8 cellular contexts compared by ENCODE assay signal in the genomic region with DNA sequence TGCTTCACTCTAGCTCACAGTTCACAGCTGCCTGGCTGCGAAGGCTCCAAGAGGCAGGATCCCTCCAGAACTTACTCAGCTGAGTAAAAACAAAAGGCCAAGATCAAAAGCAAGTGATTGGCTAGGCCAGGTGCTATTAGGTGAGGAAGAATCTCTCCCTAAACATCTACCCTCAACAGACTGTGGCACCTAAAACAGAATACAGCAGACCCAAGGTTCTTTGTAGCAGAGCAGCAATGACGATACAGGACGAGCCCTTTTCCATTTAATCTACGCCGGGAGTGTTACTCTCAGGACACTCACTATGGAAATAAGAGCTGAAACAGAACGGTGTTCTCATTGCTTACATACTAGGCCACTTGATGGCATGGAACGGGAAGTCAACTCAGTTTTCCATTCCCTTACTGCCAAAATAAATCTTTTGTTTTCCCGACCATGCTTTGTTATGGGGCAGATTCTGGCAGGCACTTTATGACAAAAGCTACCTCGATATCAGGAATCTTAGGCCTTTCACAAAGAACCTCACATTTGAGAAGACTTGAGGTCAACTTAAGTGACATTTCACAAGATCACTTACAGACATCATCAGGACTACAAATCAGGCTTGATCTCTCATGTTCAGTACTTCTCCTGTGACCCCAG. TPM values are rescaled to one million over a fixed set of nuclear protein-coding genes. Genes with fewer than 3 reads are reported as not detected.
A peak's percentile ranks its signal among the peaks of the same experiment; 100 is the strongest.
DNase-seq lines count a peak whose midpoint lies in the region; ATAC-seq and TF ChIP-seq lines count a peak whose summit lies in the region.

No MANE protein-coding gene starts in this region.

- TF ChIP-seq POLR2A in lower leg skin (IDR thresholded peaks at IDR 0.05): no peak

- TF ChIP-seq CTCF in GM10266 (IDR thresholded peaks at IDR 0.05; ENCODE audit: control insufficient read depth, insufficient read depth, low read depth, missing control alignments) (no peak), lower leg skin (IDR thresholded peaks at IDR 0.05) (no peak), tibial artery (IDR thresholded peaks at IDR 0.05) (no peak)

- H3K27ac ChIP-seq in tibial artery: peak overlapping the region; percentile 91 to 92

- H3K27me3 ChIP-seq in tibial artery: no peaks in the 10 kb centered on the region

- peaks cover 0 to 24% (median 19%) of the 10 kb centered on the region in 4 donors for H3K4me1 ChIP-seq in tibial artery

- no peaks in the 10 kb centered on the region for H3K9me3 ChIP-seq in tibial artery

- peak; percentile 28 for DNase-seq in A172 (ENCODE audit: low spot score)
- peak; percentile 7 for DNase-seq in GM10266 (ENCODE audit: extremely low spot score)
- DNase-seq in RPMI8226: peak; percentile 12
- peak; percentile 91 to 97 for DNase-seq in dermis microvascular lymphatic vessel endothelial cell (ENCODE audit: low read depth in 2 of 2)
- no peak for DNase-seq in lower leg skin (ENCODE audit: low spot score in 2 of 2)
- DNase-seq in tibial artery: no peak

- peaks cover 4 to 17% (median 7%) of the 10 kb centered on the region in 3 donors for H3K36me3 ChIP-seq in tibial artery

- intact Hi-C loops in lower leg skin (cut with DNase I; ENCODE audit: low total_unique reads) (no loop called here), tibial artery (cut with DNase I; ENCODE audit: low total_unique reads) (no loop called here)

- peak overlapping the region; percentile 70 for H3K4me3 ChIP-seq in lower leg skin (ENCODE audit: low read depth, poor library complexity, severe bottlenecking)
- H3K4me3 ChIP-seq in tibial artery: peak overlapping the region; percentile 74 to 80

- ATAC-seq in HG02610 (IDR thresholded peaks at IDR 0.05; ENCODE audit: unreplicated experiment) (no peak), GM18520 (IDR thresholded peaks at IDR 0.05; ENCODE audit: unreplicated experiment) (no peak)

- 5 to 6% methylated on average over 9 of the region's 9 CpGs for WGBS in lower leg skin, 2 donors

RNA-seq across cellular contexts. Expression of gene ICE2, which starts 0.8 kb away (rescaled TPM):
- 29.2 and 31.9 TPM in 2 replicates for total RNA-seq in A172 (2014; rRNA removed; shearing (Covaris generic))
- total RNA-seq in dermis microvascular lymphatic vessel endothelial cell (26.7 and 30.0 TPM in 2 replicates), lower leg skin (10 to 100 TPM; 14.4 to 21.2 (median 17.5) TPM)

Comparison
In these comparisons a context has a peak if more than half of its experiments do, and no peak if none do; other contexts are left out.
1. DNase-seq: peak in A172 (single experiment), GM10266 (single experiment), RPMI8226 (single experiment) and dermis microvascular lymphatic vessel endothelial cell (2 of 2); none in lower leg skin (0 of 2) and tibial artery (0 of 2).